ENCODE assay signal across 19 cellular contexts in genomic region chr9:130423272-130423671, GRCh38. TPM values are rescaled to one million over a fixed set of nuclear protein-coding genes. Genes with fewer than 3 reads are reported as not detected.
DNase-seq lines count a peak whose midpoint lies in the region; ATAC-seq and TF ChIP-seq lines count a peak whose summit lies in the region.
"Had no signal": no experiment of that assay in that cellular context is flagged by ENCODE, and none has a peak within 500 bp of the region (broad histone marks: within the 10 kb centered on the region; RNA-seq: fewer than 3 reads in every experiment).

No MANE protein-coding gene starts in this region.

- H3K36me3 Mint-ChIP-seq in Caco-2 (ENCODE audit: insufficient read depth, unreplicated experiment) = no peaks in the 10 kb centered on the region
- H3K36me3 Mint-ChIP-seq: CD14-positive monocyte; naive thymus-derived CD4-positive, alpha-beta T cell; type B pancreatic cell had no signal

- H3K27me3 Mint-ChIP-seq in stimulated activated naive CD8-positive, alpha-beta T cell treated with anti-CD3 and anti-CD28 coated beads, Interleukin-15, amount 100 ng/mL, for 72 hours = peaks cover 51% of the 10 kb centered on the region
- H3K27me3 Mint-ChIP-seq in Caco-2 (ENCODE audit: insufficient read depth, unreplicated experiment) = no peaks in the 10 kb centered on the region

- no peaks in the 10 kb centered on the region for H3K27me3 ChIP-seq in Caco-2 (replicated peaks; ENCODE audit: control insufficient read depth, insufficient read depth, low read length)

- H3K4me3 ChIP-seq in Caco-2 (ENCODE audit: low read depth, low read length) = no peak overlapping the region

- H3K9me3 ChIP-seq in Caco-2 = no peaks in the 10 kb centered on the region

- no peak for DNase-seq in stimulated activated naive CD8-positive, alpha-beta T cell treated with anti-CD3 and anti-CD28 coated beads, Interleukin-15, amount 100 ng/mL, for 72 hours
- no peak for DNase-seq in stimulated activated naive CD8-positive, alpha-beta T cell treated with anti-CD3 and anti-CD28 coated beads, Interleukin-15, Interleukin-2, amounts not matched to agents 100 U/mL and 50 U/mL, for 24 hours
- DNase-seq in cerebellum (ENCODE audit: low spot score) (peak; percentile 90), kidney tubule cell (ENCODE audit: low spot score) (peak; percentile 15), Caco-2 (no peak), NCI-H345 treated with DMSO at 0.1 percent for 48 hours (lab: John Stamatoyannopoulos, UW; ENCODE audit: unreplicated experiment) (no peak)
- DNase-seq in activated CD4-positive, alpha-beta T cell treated with anti-CD3 and anti-CD28 coated beads for 48 hours = no peak
- DNase-seq: activated CD4-positive, alpha-beta T cell treated with anti-CD3 and anti-CD28 coated beads for 1 hour; activated gamma-delta T cell treated with Interleukin-2 at 50 U/mL for 16 hours; DMS79; foreskin keratinocyte; naive thymus-derived CD4-positive, alpha-beta T cell; NCI-H1436 treated with DMSO at 0.1 percent for 48 hours; SHP77 treated with DMSO at 0.1 percent for 48 hours had no signal

- no peaks in the 10 kb centered on the region for H3K36me3 ChIP-seq in Caco-2 (ENCODE audit: control insufficient read depth, insufficient read depth, low read length)

- H3K27ac Mint-ChIP-seq in stimulated activated naive CD8-positive, alpha-beta T cell treated with anti-CD3 and anti-CD28 coated beads, Interleukin-15, amount 100 ng/mL, for 72 hours = no peak overlapping the region
- H3K27ac Mint-ChIP-seq in Caco-2 (ENCODE audit: unreplicated experiment) = no peak overlapping the region
- H3K27ac Mint-ChIP-seq: CD14-positive monocyte; naive thymus-derived CD4-positive, alpha-beta T cell; T-helper 2 cell treated with Interferon-gamma antibody and Interleukin-4, amounts not matched to agents 5 μg/mL and 100 μg/mL, for 36 hours; type B pancreatic cell had no signal

- ATAC-seq in stimulated activated naive CD8-positive, alpha-beta T cell treated with anti-CD3 and anti-CD28 coated beads, Interleukin-15, amount 100 ng/mL, for 72 hours = peak; percentile 9
- ATAC-seq in stimulated activated naive CD8-positive, alpha-beta T cell treated with anti-CD3 and anti-CD28 coated beads, Interleukin-15, Interleukin-2, amounts not matched to agents 100 U/mL and 50 U/mL, for 24 hours = no peak
- no peak for ATAC-seq in GM21423 (IDR thresholded peaks at IDR 0.05; ENCODE audit: unreplicated experiment)
- ATAC-seq: foreskin keratinocyte; naive thymus-derived CD4-positive, alpha-beta T cell had no signal

- no peak for TF ChIP-seq CTCF in Caco-2 (IDR thresholded peaks at IDR 0.05; ENCODE audit: insufficient read depth in 1 of 2, low read depth in 1 of 2, low read length in 1 of 2, severe bottlenecking in 1 of 2, unreplicated experiment in 1 of 2)

- intact Hi-C loops in Caco-2 (cut with micrococcal nuclease; ENCODE audit: unreplicated experiment) = no loop called here

- H3K4me1 ChIP-seq in Caco-2 = peaks cover 31% of the 10 kb centered on the region

- POLR2A ChIA-PET in Caco-2 (lab: Charles Lee) = no interaction called here

- no peaks in the 10 kb centered on the region for H3K9me3 Mint-ChIP-seq in stimulated activated naive CD8-positive, alpha-beta T cell treated with anti-CD3 and anti-CD28 coated beads, Interleukin-15, amount 100 ng/mL, for 72 hours
- H3K9me3 Mint-ChIP-seq in Caco-2 (ENCODE audit: unreplicated experiment) = no peaks in the 10 kb centered on the region
- H3K9me3 Mint-ChIP-seq: naive thymus-derived CD4-positive, alpha-beta T cell; T-helper 2 cell treated with Interferon-gamma antibody and Interleukin-4, amounts not matched to agents 5 μg/mL and 100 μg/mL, for 36 hours had no signal

- no peaks in the 10 kb centered on the region for H3K4me1 Mint-ChIP-seq in stimulated activated naive CD8-positive, alpha-beta T cell treated with anti-CD3 and anti-CD28 coated beads, Interleukin-15, amount 100 ng/mL, for 72 hours
- peaks cover 14% of the 10 kb centered on the region for H3K4me1 Mint-ChIP-seq in Caco-2 (ENCODE audit: low read depth, unreplicated experiment)
- H3K4me1 Mint-ChIP-seq: CD14-positive monocyte; naive thymus-derived CD4-positive, alpha-beta T cell had no signal

- no peak overlapping the region for H3K4me3 Mint-ChIP-seq in stimulated activated naive CD8-positive, alpha-beta T cell treated with anti-CD3 and anti-CD28 coated beads, Interleukin-15, amount 100 ng/mL, for 72 hours
- no peak overlapping the region for H3K4me3 Mint-ChIP-seq in Caco-2 (ENCODE audit: unreplicated experiment)
- H3K4me3 Mint-ChIP-seq: CD14-positive monocyte; naive thymus-derived CD4-positive, alpha-beta T cell; T-helper 2 cell treated with Interferon-gamma antibody and Interleukin-4, amounts not matched to agents 5 μg/mL and 100 μg/mL, for 36 hours; type B pancreatic cell had no signal

- no TSS peak for BruUV-seq in Caco-2 (replicated peaks; lab: Mats Ljungman, UMichigan)

- CTCF ChIA-PET in Caco-2 (lab: Charles Lee) = interaction anchor here (0.6 kb wide), 1 partner anchor 317 kb away, joined by 3 read pairs; no protein-coding TSS in a partner anchor

RNA-seq across cellular contexts. Expression of gene ASS1, which starts 21.5 kb away (rescaled TPM):
- total RNA-seq in cerebellum = 37.8 TPM
- 76.9 and 118 TPM in 2 replicates for total RNA-seq in Caco-2 (2022)
- total RNA-seq: A172 had no signal

Comparison
In these comparisons a context has a peak if more than half of its experiments do, and no peak if none do; other contexts are left out.
1. DNase-seq: peak in cerebellum (single experiment) and kidney tubule cell (single experiment); none in stimulated activated naive CD8-positive, alpha-beta T cell treated with anti-CD3 and anti-CD28 coated beads, Interleukin-15, amount 100 ng/mL, for 72 hours (0 of 2), stimulated activated naive CD8-positive, alpha-beta T cell treated with anti-CD3 and anti-CD28 coated beads, Interleukin-15, Interleukin-2, amounts not matched to agents 100 U/mL and 50 U/mL, for 24 hours (single experiment), Caco-2 (0 of 2), activated CD4-positive, alpha-beta T cell treated with anti-CD3 and anti-CD28 coated beads for 48 hours (single experiment) and NCI-H345 treated with DMSO at 0.1 percent for 48 hours (single experiment).